37 cellular contexts compared by ENCODE assay signal in genomic region chr20:61527626-61528025, GRCh38.
DNase-seq lines count a peak whose midpoint lies in the region; ATAC-seq, FAIRE-seq and TF ChIP-seq lines count a peak whose summit lies in the region.
"Had no signal": no experiment of that assay in that cellular context is flagged by ENCODE, and none has a peak within 500 bp of the region (broad histone marks: within the 10 kb centered on the region; RNA-seq: fewer than 3 reads in every experiment).

No MANE protein-coding gene starts in this region.

- no peak overlapping the region for H3K4me2 ChIP-seq in osteoblast (ENCODE audit: insufficient read depth, low read length)
- H3K4me2 ChIP-seq: A549; BLaER1; BLaER1 treated with 17β-estradiol and CSF1 and Interleukin-3, amounts not matched to agents 10 nM and 100 nM had no signal

- H3K4me1 ChIP-seq in RWPE2 (ENCODE audit: insufficient read depth, poor library complexity, severe bottlenecking) (peaks cover 27% of the 10 kb centered on the region), kidney (ENCODE audit: control insufficient read depth in 1 of 2, insufficient read depth in 1 of 2, low read depth in 1 of 2, low read length in 2 of 2) (no peaks in the 10 kb centered on the region), osteoblast (ENCODE audit: insufficient read depth, low read length) (no peaks in the 10 kb centered on the region)
- H3K4me1 ChIP-seq: A549, BE2C, BLaER1, Caco-2 had no signal

- FAIRE-seq in kidney (lab: Jason Lieb, UNC), result no peak
- FAIRE-seq: A204.1, A549, D721Med had no signal

- H3K4me3 ChIP-seq in RWPE2 (ENCODE audit: severe bottlenecking), result no peak overlapping the region
- no peak overlapping the region for H3K4me3 ChIP-seq in kidney (ENCODE audit: low read length in 2 of 2)
- no peak overlapping the region for H3K4me3 ChIP-seq in osteoblast (ENCODE audit: insufficient read depth, low read length)
- H3K4me3 ChIP-seq: A549; BLaER1; BLaER1 treated with 17β-estradiol and CSF1 and Interleukin-3, amounts not matched to agents 10 nM and 100 nM had no signal

- no peaks in the 10 kb centered on the region for H4K20me1 ChIP-seq in osteoblast (ENCODE audit: insufficient read depth, low read length)

- H3K4me1 Mint-ChIP-seq in chondrocyte (ENCODE audit: low read depth), result no peaks in the 10 kb centered on the region
- H3K4me1 Mint-ChIP-seq: B cell; CD14-positive monocyte; CD4-positive, alpha-beta memory T cell; CD4-positive, CD25-positive, alpha-beta regulatory T cell; CD8-positive, alpha-beta memory T cell had no signal

- H3K27ac Mint-ChIP-seq in chondrocyte (ENCODE audit: unreplicated experiment), result no peak overlapping the region
- H3K27ac Mint-ChIP-seq: B cell; CD4-positive, alpha-beta T cell; CD8-positive, alpha-beta memory T cell; CD8-positive, alpha-beta T cell had no signal

- no peaks in the 10 kb centered on the region for H3K27me3 ChIP-seq in RWPE2 (ENCODE audit: insufficient read depth, poor library complexity, severe bottlenecking)
- no peaks in the 10 kb centered on the region for H3K27me3 ChIP-seq in osteoblast (ENCODE audit: insufficient read depth, low read length)
- H3K27me3 ChIP-seq: BE2C; BLaER1; BLaER1 treated with 17β-estradiol and CSF1 and Interleukin-3, amounts not matched to agents 10 nM and 100 nM had no signal

- H3K36me3 Mint-ChIP-seq in chondrocyte (ENCODE audit: low read depth), result no peaks in the 10 kb centered on the region
- H3K36me3 Mint-ChIP-seq: CD14-positive monocyte; CD4-positive, alpha-beta memory T cell; CD4-positive, CD25-positive, alpha-beta regulatory T cell; CD8-positive, alpha-beta memory T cell; CD8-positive, alpha-beta T cell had no signal

- H3K36me3 ChIP-seq in RWPE2 (ENCODE audit: low read depth), result 0 out of 2 replicates have a peak, but pooled peaks cover 5% of the 10 kb centered on the region
- no peaks in the 10 kb centered on the region for H3K36me3 ChIP-seq in kidney (ENCODE audit: control insufficient read depth in 1 of 2, insufficient read depth in 2 of 2, low read length in 2 of 2)
- no peaks in the 10 kb centered on the region for H3K36me3 ChIP-seq in osteoblast (ENCODE audit: insufficient read depth, low read length)
- H3K36me3 ChIP-seq: BE2C; BLaER1; BLaER1 treated with 17β-estradiol and CSF1 and Interleukin-3, amounts not matched to agents 10 nM and 100 nM had no signal

- no peak overlapping the region for H2AFZ ChIP-seq in osteoblast (ENCODE audit: low read length)

- intact Hi-C loops in kidney (cut with DNase I) (no loop called here), Right ventricle myocardium superior (cut with DNase I) (no loop called here)

- H3K9me3 Mint-ChIP-seq in chondrocyte (ENCODE audit: low read depth), result no peaks in the 10 kb centered on the region
- H3K9me3 Mint-ChIP-seq: CD4-positive, alpha-beta T cell; CD8-positive, alpha-beta T cell had no signal

- DNase-seq in RWPE2 (ENCODE audit: low spot score) (peak; percentile 80), chondrocyte (ENCODE audit: low spot score) (peak; percentile 50), kidney (peak; percentile 27), osteoblast (ENCODE audit: insufficient read length, low spot score, missing footprints) (peak; percentile 73), cerebellar nuclear complex (lab: John Stamatoyannopoulos, UW) (no peak), HuH-7.5 (ENCODE audit: low spot score) (no peak), Right ventricle myocardium superior (no peak)
- DNase-seq: 8988T; ACHN; AML-193; BE2C; C1 segment of cervical spinal cord; Caco-2; Calu3; CD4-positive, alpha-beta memory T cell; CD4-positive, alpha-beta T cell; CD4-positive, CD25-positive, alpha-beta regulatory T cell; CD8-positive, alpha-beta memory T cell; CD8-positive, alpha-beta T cell; COR-L47; DMS 273 treated with DMSO at 0.1 percent for 48 hours; DMS153; DMS53; DMS79; DMS79 treated with DMSO at 0.1 percent for 48 hours; DND-41; EL had no signal

- H3K4me3 Mint-ChIP-seq in chondrocyte (ENCODE audit: unreplicated experiment), result no peak overlapping the region
- H3K4me3 Mint-ChIP-seq: B cell; CD14-positive monocyte; CD4-positive, alpha-beta memory T cell; CD4-positive, alpha-beta T cell; CD4-positive, CD25-positive, alpha-beta regulatory T cell; CD8-positive, alpha-beta memory T cell; CD8-positive, alpha-beta T cell had no signal

- TF ChIP-seq CTCF in RWPE2 (IDR thresholded peaks at IDR 0.05; ENCODE audit: poor library complexity, severe bottlenecking) (no peak), chondrocyte (IDR thresholded peaks at IDR 0.05) (no peak), kidney (IDR thresholded peaks at IDR 0.05; ENCODE audit: borderline replicate concordance, extremely low read depth, insufficient read depth) (no peak), osteoblast (IDR thresholded peaks at IDR 0.05; ENCODE audit: extremely low read depth, low read depth, low read length) (no peak)

- no peak overlapping the region for H3K9ac ChIP-seq in kidney (ENCODE audit: low read length in 2 of 2)
- H3K9ac ChIP-seq: BLaER1; BLaER1 treated with 17β-estradiol and CSF1 and Interleukin-3, amounts not matched to agents 10 nM and 100 nM had no signal

- no peaks in the 10 kb centered on the region for H3K79me2 ChIP-seq in osteoblast (ENCODE audit: insufficient read depth, low read length)

- ATAC-seq in RWPE2 (ENCODE audit: low read depth) (no peak), Right ventricle myocardium superior (ENCODE audit: poor library complexity) (no peak), HG02623 (IDR thresholded peaks at IDR 0.05; ENCODE audit: unreplicated experiment) (no peak)
- ATAC-seq: A549; CD8-positive, alpha-beta T cell had no signal

- no peaks in the 10 kb centered on the region for H3K9me3 ChIP-seq in RWPE2 (ENCODE audit: severe bottlenecking)
- no peaks in the 10 kb centered on the region for H3K9me3 ChIP-seq in kidney (ENCODE audit: control insufficient read depth in 1 of 2, low read length in 2 of 2)
- H3K9me3 ChIP-seq in osteoblast (ENCODE audit: low read depth, low read length), result no peaks in the 10 kb centered on the region
- H3K9me3 ChIP-seq: A549; BE2C; BLaER1; BLaER1 treated with 17β-estradiol and CSF1 and Interleukin-3, amounts not matched to agents 10 nM and 100 nM; Caco-2 had no signal

- H3K27ac ChIP-seq in RWPE2 (ENCODE audit: poor library complexity, severe bottlenecking) (no peak overlapping the region), kidney (ENCODE audit: low read depth in 2 of 2, low read length in 2 of 2) (no peak overlapping the region), osteoblast (ENCODE audit: low read depth, low read length) (no peak overlapping the region)
- H3K27ac ChIP-seq: 22Rv1; A549; BLaER1; BLaER1 treated with 17β-estradiol and CSF1 and Interleukin-3, amounts not matched to agents 10 nM and 100 nM; C4-2B had no signal

- peaks cover 13% of the 10 kb centered on the region for H3K27me3 Mint-ChIP-seq in chondrocyte (ENCODE audit: low read depth)
- H3K27me3 Mint-ChIP-seq: B cell; CD4-positive, alpha-beta T cell; CD4-positive, CD25-positive, alpha-beta regulatory T cell had no signal

Comparison
In these comparisons a context has a peak if more than half of its experiments do, and no peak if none do; other contexts are left out.
1. DNase-seq: peak in RWPE2 (single experiment), chondrocyte (single experiment), kidney (single experiment) and osteoblast (single experiment); none in cerebellar nuclear complex (0 of 2), HuH-7.5 (single experiment) and Right ventricle myocardium superior (single experiment).